8 cellular contexts compared by ENCODE assay signal in genomic region chr14:67285876-67286452, GRCh38. TPM values are rescaled to one million over a fixed set of nuclear protein-coding genes. Genes with fewer than 3 reads are reported as not detected.
DNase-seq lines count a peak whose midpoint lies in the region; ATAC-seq, FAIRE-seq and TF ChIP-seq lines count a peak whose summit lies in the region.

No MANE protein-coding gene starts in this region.

- H3K36me3 ChIP-seq in naive thymus-derived CD4-positive, alpha-beta T cell (ENCODE audit: control insufficient read depth in 2 of 3, insufficient read depth in 3 of 3, low read length in 3 of 3): no peaks in the 10 kb centered on the region

- CTCF ChIA-PET in naive thymus-derived CD4-positive, alpha-beta T cell (lab: Charles Lee): interaction anchor here (0.7 to 2.3 kb wide), 11 partner anchors 9 to 926 kb away, joined by 3 to 18 read pairs (median 4); no protein-coding TSS in a partner anchor

- TF ChIP-seq POLR2A in GM18505 (IDR thresholded peaks at IDR 0.05; ENCODE audit: borderline replicate concordance, extremely low read depth, insufficient read depth, insufficient read length): no peak

- no peaks in the 10 kb centered on the region for H3K27me3 ChIP-seq in naive thymus-derived CD4-positive, alpha-beta T cell (ENCODE audit: control insufficient read depth in 2 of 2, insufficient read depth in 2 of 2, low read length in 2 of 2)

- peak; percentile 23 for DNase-seq in AG09319 (ENCODE audit: extremely low read depth, low read depth)
- no peak for DNase-seq in GM19239 (ENCODE audit: insufficient read length, low spot score)
- DNase-seq in NCI-H748 (lab: John Stamatoyannopoulos, UW; ENCODE audit: unreplicated experiment): peak; percentile 53
- DNase-seq in coronary artery (ENCODE audit: low spot score): no peak
- DNase-seq in naive thymus-derived CD4-positive, alpha-beta T cell: peak in 6 of 9 donors; percentile 3 to 37 (median 30)

- H3K4me1 ChIP-seq in naive thymus-derived CD4-positive, alpha-beta T cell (ENCODE audit: control insufficient read depth in 2 of 2, insufficient read depth in 2 of 2, low read length in 2 of 2): no peaks in the 10 kb centered on the region

- peaks cover 0 to 4% (median 0%) of the 10 kb centered on the region in 5 donors for H3K36me3 Mint-ChIP-seq in naive thymus-derived CD4-positive, alpha-beta T cell

- FAIRE-seq in GM19239 (lab: Jason Lieb, UNC): peak; percentile 37

- TF ChIP-seq CTCF in AG09319 (IDR thresholded peaks at IDR 0.05; ENCODE audit: low read depth, low read length): peak; percentile 18
- TF ChIP-seq CTCF in coronary artery (IDR thresholded peaks at IDR 0.05): peak; percentile 27

- H3K4me3 ChIP-seq in coronary artery: no peak overlapping the region
- H3K4me3 ChIP-seq in naive thymus-derived CD4-positive, alpha-beta T cell (ENCODE audit: low read length): no peak overlapping the region

- no peak overlapping the region for H3K4me3 Mint-ChIP-seq in naive thymus-derived CD4-positive, alpha-beta T cell

- ATAC-seq in naive thymus-derived CD4-positive, alpha-beta T cell: no peak
- no peak for ATAC-seq in GM18505 (IDR thresholded peaks at IDR 0.05; ENCODE audit: unreplicated experiment)
- ATAC-seq in HG02840 (IDR thresholded peaks at IDR 0.05; ENCODE audit: low FRiP score, unreplicated experiment): no peak
- ATAC-seq in HG03159 (IDR thresholded peaks at IDR 0.05; ENCODE audit: unreplicated experiment): no peak

- no peak overlapping the region for H3K27ac ChIP-seq in coronary artery
- H3K27ac ChIP-seq in naive thymus-derived CD4-positive, alpha-beta T cell (ENCODE audit: low read depth, low read length): no peak overlapping the region

- POLR2A ChIA-PET in naive thymus-derived CD4-positive, alpha-beta T cell (lab: Charles Lee): interaction anchor here (0.6 kb wide), 1 partner anchor 1787 kb away, joined by 3 read pairs; no protein-coding TSS in a partner anchor

- peaks cover 0 to 5% (median 0%) of the 10 kb centered on the region in 7 donors for H3K4me1 Mint-ChIP-seq in naive thymus-derived CD4-positive, alpha-beta T cell

- H3K27me3 Mint-ChIP-seq in naive thymus-derived CD4-positive, alpha-beta T cell: no peaks in the 10 kb centered on the region

- H3K9me3 ChIP-seq in naive thymus-derived CD4-positive, alpha-beta T cell (ENCODE audit: control insufficient read depth in 2 of 3, low read length in 3 of 3): no peaks in the 10 kb centered on the region

- no peaks in the 10 kb centered on the region for H3K9me3 Mint-ChIP-seq in naive thymus-derived CD4-positive, alpha-beta T cell

- H3K27ac Mint-ChIP-seq in naive thymus-derived CD4-positive, alpha-beta T cell: peak overlapping the region in 1 of 9 donors; percentile 83

- intact Hi-C loops in naive thymus-derived CD4-positive, alpha-beta T cell (cut with micrococcal nuclease): loop anchor here (1.0 to 10.0 kb wide), 6 partner anchors 45 to 1871 kb away; partner anchors contain the start of genes FUT8 (in 1 of the 2) and PALS1 (in 1 of the 2)

RNA-seq across cellular contexts. Expression of gene PALS1, which starts 44.7 kb away (rescaled TPM):
- total RNA-seq in naive thymus-derived CD4-positive, alpha-beta T cell: 10 to 100 TPM in 4 of 5 experiments, 1 to 10 TPM in 1; 5.9 to 23.6 (median 12.4) TPM
- 1 to 10 TPM; 2.0 to 2.7 TPM for polyA plus RNA-seq in naive thymus-derived CD4-positive, alpha-beta T cell

Comparison
In these comparisons a context has a peak if more than half of its experiments do, and no peak if none do; other contexts are left out.
1. DNase-seq: peak in AG09319 (single experiment), NCI-H748 (single experiment) and naive thymus-derived CD4-positive, alpha-beta T cell (6 of 9); none in GM19239 (single experiment) and coronary artery (single experiment).